23 cellular contexts compared by ENCODE assay signal in genomic region chr14:74271365-74271764, GRCh38. TPM values are rescaled to one million over a fixed set of nuclear protein-coding genes. Genes with fewer than 3 reads are reported as not detected.
"Had no signal": no experiment of that assay in that cellular context is flagged by ENCODE, and none has a peak within 500 bp of the region (broad histone marks: within the 10 kb centered on the region; RNA-seq: fewer than 3 reads in every experiment).

No MANE protein-coding gene starts in this region.

- H3K9me3 ChIP-seq: MG63, SJSA1 had no signal

- FAIRE-seq: RCC 7860 had no signal

- DNase-seq: Karpas-422, KG1, MG63, NCI-H1092, NCI-H1105 treated with DMSO at 0.1 percent for 48 hours, NCI-H1417 treated with DMSO at 0.1 percent for 48 hours, NCI-H146, NCI-H1694 treated with DMSO at 0.1 percent for 48 hours, NCI-H1930, NCI-H2081, NCI-H2107, NCI-H2227 treated with DMSO at 0.1 percent for 48 hours, NCI-H524, NCI-H526 treated with DMSO at 0.1 percent for 48 hours, NCI-H774, Right ventricle myocardium superior, RPMI8226, SIG-M5 had no signal

- H3K27ac ChIP-seq: HL-60, SK-N-MC had no signal

- H3K36me3 ChIP-seq: MG63, SJSA1 had no signal

- H3K4me3 ChIP-seq: MG63, SJSA1, SK-N-MC had no signal

- H3K27me3 ChIP-seq: MG63, SJSA1 had no signal

RNA-seq across cellular contexts. Expression of gene VSX2, which starts 32.1 kb away (rescaled TPM):
- total RNA-seq: NCI-H460, Right ventricle myocardium superior, SJSA1 had no signal
